ENCODE assay signal across 9 cellular contexts in genomic region chr18:80194874-80195570, GRCh38. TPM values are rescaled to one million over a fixed set of nuclear protein-coding genes. Genes with fewer than 3 reads are reported as not detected.
DNase-seq lines count a peak whose midpoint lies in the region; ATAC-seq and TF ChIP-seq lines count a peak whose summit lies in the region.
"Had no signal": no experiment of that assay in that cellular context is flagged by ENCODE, and none has a peak within 500 bp of the region (broad histone marks: within the 10 kb centered on the region; RNA-seq: fewer than 3 reads in every experiment).

No MANE protein-coding gene starts in this region.

- H3F3A ChIP-seq in Loucy (ENCODE audit: low read depth) = no peaks in the 10 kb centered on the region

- no peaks in the 10 kb centered on the region for H3K4me1 Mint-ChIP-seq in MCF 10A (ENCODE audit: insufficient read depth, unreplicated experiment)

- intact Hi-C loops in heart left ventricle (cut with DNase I) (no loop called here), MCF 10A (cut with micrococcal nuclease) (no loop called here)

- no peaks in the 10 kb centered on the region for H3K27me3 Mint-ChIP-seq in MCF 10A (ENCODE audit: insufficient read depth, unreplicated experiment)

- no TSS peak for BruUV-seq in MCF 10A (replicated peaks; lab: Mats Ljungman, UMichigan)

- CTCF ChIA-PET in MCF 10A (lab: Yijun Ruan, JAX) = interaction anchor here (1.4 kb wide), 1 partner anchor 11 kb away, joined by 4 read pairs; no protein-coding TSS in a partner anchor

- ATAC-seq in heart left ventricle = no peak
- no peak for ATAC-seq in HG03565 (IDR thresholded peaks at IDR 0.05; ENCODE audit: unreplicated experiment)

- no peak for TF ChIP-seq CTCF in right atrium auricular region (IDR thresholded peaks at IDR 0.05)
- TF ChIP-seq CTCF in heart left ventricle (IDR thresholded peaks at IDR 0.05) = no peak
- no peak for TF ChIP-seq CTCF in Loucy (conservative IDR thresholded peaks at IDR 0.05; ENCODE audit: low read length)
- TF ChIP-seq CTCF in MCF 10A (IDR thresholded peaks at IDR 0.05; ENCODE audit: unreplicated experiment) = no peak

- no peak overlapping the region for H3K4me3 Mint-ChIP-seq in MCF 10A (ENCODE audit: unreplicated experiment)

- no peaks in the 10 kb centered on the region for H3K36me3 Mint-ChIP-seq in MCF 10A (ENCODE audit: insufficient read depth, unreplicated experiment)

- no peak overlapping the region for H2AFZ ChIP-seq in Loucy (ENCODE audit: low read length)

- H4K20me1 ChIP-seq in Loucy (ENCODE audit: insufficient read depth, low read length, poor library complexity, severe bottlenecking) = no peaks in the 10 kb centered on the region

- no peaks in the 10 kb centered on the region for H3K27me3 ChIP-seq in right atrium auricular region
- no peaks in the 10 kb centered on the region for H3K27me3 ChIP-seq in heart left ventricle
- no peaks in the 10 kb centered on the region for H3K27me3 ChIP-seq in H7 (ENCODE audit: control insufficient read depth, insufficient read depth, low read length)
- H3K27me3 ChIP-seq in Loucy (ENCODE audit: insufficient read depth, low read length, poor library complexity, severe bottlenecking) = no peaks in the 10 kb centered on the region

- H3K79me2 ChIP-seq in Loucy (ENCODE audit: insufficient read depth, low read length) = no peaks in the 10 kb centered on the region

- no peak for TF ChIP-seq POLR2A in heart left ventricle (IDR thresholded peaks at IDR 0.05)

- no peak overlapping the region for H3K9ac ChIP-seq in Loucy (ENCODE audit: low read depth, low read length, poor library complexity, severe bottlenecking)

- no peaks in the 10 kb centered on the region for H3K9me3 Mint-ChIP-seq in MCF 10A (ENCODE audit: unreplicated experiment)

- H3K27ac ChIP-seq in right atrium auricular region = no peak overlapping the region
- no peak overlapping the region for H3K27ac ChIP-seq in heart left ventricle

- H3K4me1 ChIP-seq in right atrium auricular region (no peaks in the 10 kb centered on the region), heart left ventricle (peaks cover 0 to 9% (median 0%) of the 10 kb centered on the region in 12 donors), Loucy (ENCODE audit: insufficient read depth, low read length, poor library complexity, severe bottlenecking) (peaks cover 7% of the 10 kb centered on the region)

- H3K9me2 ChIP-seq in Loucy (replicated peaks; ENCODE audit: low read depth, low read length) = no peaks in the 10 kb centered on the region

- POLR2A ChIA-PET in MCF 10A (lab: Yijun Ruan, JAX) = no interaction called here

- H3K4me2 ChIP-seq in Loucy (ENCODE audit: low read depth, low read length, poor library complexity, severe bottlenecking) = peak overlapping the region; percentile 38

- in situ Hi-C loops in ACHN (cut with HindIII; ENCODE audit: low pct_ligation_motif_present, low pct_unique_long_range_greater_than_20kb, low sequenced_read_pairs) = no loop called here

- DNase-seq in right atrium auricular region (ENCODE audit: low spot score) (peak; percentile 56), heart left ventricle (no peak), H7 (peak; percentile 46), MCF 10A (ENCODE audit: unreplicated experiment) (no peak), ACHN (no peak)
- no peak for DNase-seq in stimulated activated naive CD4-positive, alpha-beta T cell (lab: John Stamatoyannopoulos, UW)
- DNase-seq: NCI-H526 treated with DMSO at 0.1 percent for 48 hours had no signal

- H3K9me3 ChIP-seq in right atrium auricular region (no peaks in the 10 kb centered on the region), heart left ventricle (no peaks in the 10 kb centered on the region), Loucy (ENCODE audit: insufficient read depth, low read depth, low read length) (peaks cover 9% of the 10 kb centered on the region; the same call in 1 of the 2 replicates)

- WGBS in heart left ventricle, 4 donors = 72 to 85% (median 77%) methylated on average over 15 of the region's 15 CpGs

- H3K4me3 ChIP-seq in right atrium auricular region (no peak overlapping the region), heart left ventricle (no peak overlapping the region), H7 (ENCODE audit: insufficient read depth, low read depth, low read length) (no peak overlapping the region), Loucy (ENCODE audit: low read length, poor library complexity, severe bottlenecking) (no peak overlapping the region)

- no peak overlapping the region for H3K27ac Mint-ChIP-seq in MCF 10A (ENCODE audit: low read depth, unreplicated experiment)

- H3K36me3 ChIP-seq in right atrium auricular region = no peaks in the 10 kb centered on the region
- H3K36me3 ChIP-seq in heart left ventricle = no peaks in the 10 kb centered on the region
- H3K36me3 ChIP-seq in H7 (replicated peaks; ENCODE audit: control insufficient read depth, insufficient read depth, low read length) = no peaks in the 10 kb centered on the region
- H3K36me3 ChIP-seq in Loucy (ENCODE audit: insufficient read depth, low read length) = no peaks in the 10 kb centered on the region

RNA-seq across cellular contexts. Expression of gene PARD6G, which starts 52.3 kb away (rescaled TPM):
- total RNA-seq in right atrium auricular region = 1 to 10 TPM; 1.9 to 2.8 TPM
- 1 to 10 TPM; 1.3 to 4.2 (median 2.2) TPM for total RNA-seq in heart left ventricle
- polyA plus RNA-seq in heart left ventricle = 1 to 10 TPM in 1 of 2 donors, under 1 TPM in 1; 0.69 to 3.0 TPM
- 4.4 and 6.3 TPM in 2 replicates for total RNA-seq in H7 (2014; rRNA removed; shearing (Covaris generic))
- total RNA-seq in MCF 10A (2022) = 8.1 and 8.2 TPM in 2 replicates

Comparison
In these comparisons a context has a peak if more than half of its experiments do, and no peak if none do; other contexts are left out.
1. DNase-seq: peak in right atrium auricular region (single experiment) and H7 (single experiment); none in heart left ventricle (0 of 5), stimulated activated naive CD4-positive, alpha-beta T cell (0 of 6), MCF 10A (single experiment) and ACHN (single experiment).